Comparison of ENCODE assay signal across 3 cellular contexts in genomic region chr2:150222317-150222716, GRCh38.
A peak's percentile ranks its signal among the peaks of the same experiment; 100 is the strongest.
TF ChIP-seq lines count a peak whose summit lies in the region.

No MANE protein-coding gene starts in this region.

TF ChIP-seq in SK-N-SH, 30 proteins besides CTCF, POLR2A, EP300 and RAD21 (continued from another document):
- TF ChIP-seq MEF2A (IDR thresholded peaks at IDR 0.05; ENCODE audit: borderline replicate concordance, low read depth) (no peak), SIN3A (IDR thresholded peaks at IDR 0.05; ENCODE audit: borderline replicate concordance, low read depth, low read length) (no peak), GATA2 (CRISPR knock-in tag; IDR thresholded peaks at IDR 0.05) (peak; percentile 69)

TF ChIP-seq in SK-N-SH treated with all-trans-retinoic acid at 6 μM for 48 hours, 23 proteins besides CTCF, POLR2A, EP300 and RAD21 (continued from another document):
- no peak for TF ChIP-seq CREB5 (CRISPR knock-in tag; IDR thresholded peaks at IDR 0.05; ENCODE audit: low read depth)
- TF ChIP-seq POU6F1 (CRISPR knock-in tag; IDR thresholded peaks at IDR 0.05; ENCODE audit: borderline replicate concordance, low read depth), result no peak

TF ChIP-seq in endothelial cell of umbilical vein, 7 proteins besides CTCF, POLR2A, EP300 and RAD21 (continued from another document):
- TF ChIP-seq EZH2 (IDR thresholded peaks at IDR 0.05; ENCODE audit: borderline replicate concordance, low read depth, low read length, severe bottlenecking) (no peak), JUN (IDR thresholded peaks at IDR 0.05; ENCODE audit: borderline replicate concordance, insufficient read depth, insufficient read length, low read depth) (no peak)
